In the genomic region with DNA sequence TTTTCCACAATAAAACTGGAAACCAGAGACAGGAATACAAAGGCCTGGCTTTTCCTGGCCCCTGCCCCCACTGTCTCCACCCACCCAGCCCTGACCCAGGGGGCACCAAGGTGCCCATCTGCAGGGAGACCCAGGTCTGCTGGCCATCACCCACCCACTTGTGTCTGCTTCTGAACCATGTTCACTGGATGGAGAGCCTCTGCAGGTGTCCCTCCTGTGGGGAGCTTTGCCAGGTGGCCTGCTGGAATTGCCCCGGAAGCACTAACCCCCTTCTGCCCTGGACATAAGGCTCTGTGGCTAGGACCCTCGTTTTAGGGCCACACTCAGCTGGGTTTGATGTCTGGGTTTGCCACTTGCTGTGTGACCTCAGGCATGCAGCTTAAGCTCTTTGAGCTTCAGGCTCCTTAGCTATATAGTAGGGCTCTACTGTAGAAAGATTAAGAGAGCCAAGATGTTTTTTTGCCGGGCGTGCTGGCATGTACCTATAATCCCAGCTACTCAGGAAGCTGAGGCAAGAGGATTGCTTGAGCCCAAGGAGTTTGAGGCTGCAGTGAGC, we compare ENCODE assay signal across 2 cellular contexts.
TF ChIP-seq lines count a peak whose summit lies in the region.

No MANE protein-coding gene starts in this region.

TF ChIP-seq in SK-N-SH, 30 proteins besides CTCF, POLR2A, EP300 and RAD21 (continued from another document):
- TF ChIP-seq, protein P1, sequence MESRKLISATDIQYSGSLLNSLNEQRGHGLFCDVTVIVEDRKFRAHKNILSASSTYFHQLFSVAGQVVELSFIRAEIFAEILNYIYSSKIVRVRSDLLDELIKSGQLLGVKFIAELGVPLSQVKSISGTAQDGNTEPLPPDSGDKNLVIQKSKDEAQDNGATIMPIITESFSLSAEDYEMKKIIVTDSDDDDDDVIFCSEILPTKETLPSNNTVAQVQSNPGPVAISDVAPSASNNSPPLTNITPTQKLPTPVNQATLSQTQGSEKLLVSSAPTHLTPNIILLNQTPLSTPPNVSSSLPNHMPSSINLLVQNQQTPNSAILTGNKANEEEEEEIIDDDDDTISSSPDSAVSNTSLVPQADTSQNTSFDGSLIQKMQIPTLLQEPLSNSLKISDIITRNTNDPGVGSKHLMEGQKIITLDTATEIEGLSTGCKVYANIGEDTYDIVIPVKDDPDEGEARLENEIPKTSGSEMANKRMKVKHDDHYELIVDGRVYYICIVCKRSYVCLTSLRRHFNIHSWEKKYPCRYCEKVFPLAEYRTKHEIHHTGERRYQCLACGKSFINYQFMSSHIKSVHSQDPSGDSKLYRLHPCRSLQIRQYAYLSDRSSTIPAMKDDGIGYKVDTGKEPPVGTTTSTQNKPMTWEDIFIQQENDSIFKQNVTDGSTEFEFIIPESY (IDR thresholded peaks at IDR 0.05; ENCODE audit: borderline replicate concordance, low read depth), result no peak
- TF ChIP-seq MEF2A (IDR thresholded peaks at IDR 0.05; ENCODE audit: borderline replicate concordance, low read depth) (no peak), MXI1 (IDR thresholded peaks at IDR 0.05; ENCODE audit: low read depth, low read length) (no peak)

TF ChIP-seq in SK-N-SH treated with all-trans-retinoic acid at 6 μM for 48 hours, 23 proteins besides CTCF, POLR2A, EP300 and RAD21:
- TF ChIP-seq, protein P2, sequence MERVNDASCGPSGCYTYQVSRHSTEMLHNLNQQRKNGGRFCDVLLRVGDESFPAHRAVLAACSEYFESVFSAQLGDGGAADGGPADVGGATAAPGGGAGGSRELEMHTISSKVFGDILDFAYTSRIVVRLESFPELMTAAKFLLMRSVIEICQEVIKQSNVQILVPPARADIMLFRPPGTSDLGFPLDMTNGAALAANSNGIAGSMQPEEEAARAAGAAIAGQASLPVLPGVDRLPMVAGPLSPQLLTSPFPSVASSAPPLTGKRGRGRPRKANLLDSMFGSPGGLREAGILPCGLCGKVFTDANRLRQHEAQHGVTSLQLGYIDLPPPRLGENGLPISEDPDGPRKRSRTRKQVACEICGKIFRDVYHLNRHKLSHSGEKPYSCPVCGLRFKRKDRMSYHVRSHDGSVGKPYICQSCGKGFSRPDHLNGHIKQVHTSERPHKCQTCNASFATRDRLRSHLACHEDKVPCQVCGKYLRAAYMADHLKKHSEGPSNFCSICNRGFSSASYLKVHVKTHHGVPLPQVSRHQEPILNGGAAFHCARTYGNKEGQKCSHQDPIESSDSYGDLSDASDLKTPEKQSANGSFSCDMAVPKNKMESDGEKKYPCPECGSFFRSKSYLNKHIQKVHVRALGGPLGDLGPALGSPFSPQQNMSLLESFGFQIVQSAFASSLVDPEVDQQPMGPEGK (CRISPR knock-in tag; IDR thresholded peaks at IDR 0.05; ENCODE audit: borderline replicate concordance), result no peak
- TF ChIP-seq, protein P3, sequence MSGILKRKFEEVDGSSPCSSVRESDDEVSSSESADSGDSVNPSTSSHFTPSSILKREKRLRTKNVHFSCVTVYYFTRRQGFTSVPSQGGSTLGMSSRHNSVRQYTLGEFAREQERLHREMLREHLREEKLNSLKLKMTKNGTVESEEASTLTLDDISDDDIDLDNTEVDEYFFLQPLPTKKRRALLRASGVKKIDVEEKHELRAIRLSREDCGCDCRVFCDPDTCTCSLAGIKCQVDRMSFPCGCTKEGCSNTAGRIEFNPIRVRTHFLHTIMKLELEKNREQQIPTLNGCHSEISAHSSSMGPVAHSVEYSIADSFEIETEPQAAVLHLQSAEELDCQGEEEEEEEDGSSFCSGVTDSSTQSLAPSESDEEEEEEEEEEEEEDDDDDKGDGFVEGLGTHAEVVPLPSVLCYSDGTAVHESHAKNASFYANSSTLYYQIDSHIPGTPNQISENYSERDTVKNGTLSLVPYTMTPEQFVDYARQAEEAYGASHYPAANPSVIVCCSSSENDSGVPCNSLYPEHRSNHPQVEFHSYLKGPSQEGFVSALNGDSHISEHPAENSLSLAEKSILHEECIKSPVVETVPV (CRISPR knock-in tag; IDR thresholded peaks at IDR 0.05), result no peak
- TF ChIP-seq BACH2 (CRISPR knock-in tag; IDR thresholded peaks at IDR 0.05; ENCODE audit: borderline replicate concordance), result no peak
- TF ChIP-seq OSR1 (CRISPR knock-in tag; IDR thresholded peaks at IDR 0.05), result no peak
- TF ChIP-seq ISL1 (CRISPR knock-in tag; IDR thresholded peaks at IDR 0.05), result no peak
- TF ChIP-seq ZFP3 (CRISPR knock-in tag; IDR thresholded peaks at IDR 0.05), result no peak
TF ChIP-seq in SK-N-SH treated with all-trans-retinoic acid at 6 μM for 48 hours: peak in this region for 0.
